Comparison of ENCODE assay signal across 19 cellular contexts in the genomic region with DNA sequence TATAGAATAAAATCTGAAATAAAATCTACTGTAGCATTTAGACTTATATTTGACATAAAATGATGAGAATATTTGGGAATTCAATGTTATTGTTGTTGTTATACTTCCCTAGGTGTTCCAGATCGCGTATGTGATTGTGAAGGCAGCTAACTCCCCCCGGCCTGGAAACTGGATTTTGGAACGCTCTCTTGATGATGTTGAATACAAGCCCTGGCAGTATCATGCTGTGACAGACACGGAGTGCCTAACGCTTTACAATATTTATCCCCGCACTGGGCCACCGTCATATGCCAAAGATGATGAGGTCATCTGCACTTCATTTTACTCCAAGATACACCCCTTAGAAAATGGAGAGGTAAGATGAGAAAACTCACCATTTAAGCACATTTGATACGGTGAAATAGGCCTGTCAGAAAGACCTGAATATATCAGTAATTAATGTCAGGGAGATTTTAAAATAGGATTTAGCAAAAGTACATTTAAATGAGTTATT.
"Had no signal": no experiment of that assay in that cellular context is flagged by ENCODE, and none has a peak within 500 bp of the region (broad histone marks: within the 10 kb centered on the region; RNA-seq: fewer than 3 reads in every experiment).

No MANE protein-coding gene starts in this region.

- H3K9me3 ChIP-seq: SK-N-SH had no signal

- DNase-seq: KBM-7, MV-4-11, NCI-H1048, NCI-H1105, NCI-H1417, NCI-H1436 treated with DMSO at 0.1 percent for 48 hours, NCI-H1694, NCI-H187 treated with DMSO at 0.1 percent for 48 hours, NCI-H2029 treated with DMSO at 0.1 percent for 48 hours, NCI-H2171, NCI-H226, NCI-H446, NCI-H510A, NCI-H524 treated with DMSO at 0.1 percent for 48 hours, NCI-H69, NCI-H774, RPMI8226, SHP77, SK-N-SH had no signal
